In genomic region chr2:224584768-224585204, GRCh38 we compare ENCODE assay signal across 8 cellular contexts. TPM values are rescaled to one million over a fixed set of nuclear protein-coding genes. Genes with fewer than 3 reads are reported as not detected.
DNase-seq lines count a peak whose midpoint lies in the region; ATAC-seq and TF ChIP-seq lines count a peak whose summit lies in the region.

No MANE protein-coding gene starts in this region.

- CTCF ChIA-PET in CD8-positive, alpha-beta memory T cell (lab: Charles Lee) = interaction anchor here (1.3 kb wide), 1 partner anchor 824 kb away, joined by 3 read pairs; no protein-coding TSS in a partner anchor

- peak overlapping the region; percentile 82 to 98 (median 94) for H3K4me3 Mint-ChIP-seq in CD8-positive, alpha-beta memory T cell
- H3K4me3 Mint-ChIP-seq in T-helper 17 cell = peak overlapping the region; percentile 94

- no peaks in the 10 kb centered on the region for H3K9me3 ChIP-seq in CD8-positive, alpha-beta memory T cell (ENCODE audit: low read length)
- no peaks in the 10 kb centered on the region for H3K9me3 ChIP-seq in T-helper 17 cell (ENCODE audit: control insufficient read depth, low read length, poor library complexity, severe bottlenecking)
- no peaks in the 10 kb centered on the region for H3K9me3 ChIP-seq in iPS-15b (ENCODE audit: control insufficient read depth, insufficient read depth, low read length)
- no peaks in the 10 kb centered on the region for H3K9me3 ChIP-seq in smooth muscle cell (replicated peaks; ENCODE audit: low read depth)

- no peak overlapping the region for H3K9ac ChIP-seq in iPS-15b (ENCODE audit: low read depth, low read length)
- H3K9ac ChIP-seq in smooth muscle cell (ENCODE audit: low read depth) = peak overlapping the region; percentile 97

- WGBS in smooth muscle cell (ENCODE audit: low lambda C conversion rate) = 0% methylated on average over 16 of the region's 67 CpGs

- no peaks in the 10 kb centered on the region for H3K9me3 Mint-ChIP-seq in CD8-positive, alpha-beta memory T cell

- H3F3A ChIP-seq in smooth muscle cell (ENCODE audit: low read depth) = no peaks in the 10 kb centered on the region

- peaks cover 44% of the 10 kb centered on the region for H3K4me1 ChIP-seq in CD8-positive, alpha-beta memory T cell (ENCODE audit: insufficient read depth, low read length)
- peaks cover 8% of the 10 kb centered on the region for H3K4me1 ChIP-seq in iPS-15b (ENCODE audit: control insufficient read depth, insufficient read depth, low read length)
- peaks cover 20% of the 10 kb centered on the region for H3K4me1 ChIP-seq in smooth muscle cell (ENCODE audit: low read depth)

- peaks cover 47% of the 10 kb centered on the region for H4K20me1 ChIP-seq in smooth muscle cell (ENCODE audit: low read depth)

- DNase-seq in CD8-positive, alpha-beta memory T cell = peak; percentile 48 to 78 (median 55)
- DNase-seq in T-helper 17 cell (peak; percentile 42 to 49 (median 49)), anterior cingulate cortex (lab: John Stamatoyannopoulos, UW) (peak in 30 of 58 donors; percentile 11 to 75 (median 40)), smooth muscle cell (lab: John Stamatoyannopoulos, UW; ENCODE audit: unreplicated experiment) (peak; percentile 55), NCI-H446 treated with DMSO at 0.1 percent for 48 hours (lab: John Stamatoyannopoulos, UW) (no peak)

- H3K27me3 Mint-ChIP-seq in CD8-positive, alpha-beta memory T cell = no peaks in the 10 kb centered on the region
- no peaks in the 10 kb centered on the region for H3K27me3 Mint-ChIP-seq in T-helper 17 cell

- POLR2A ChIA-PET in CD8-positive, alpha-beta memory T cell (lab: Charles Lee) = interaction anchor here (1.0 to 1.6 kb wide), 2 partner anchors 10 to 824 kb away, joined by 3 to 5 read pairs; no protein-coding TSS in a partner anchor

- peaks cover 43 to 55% (median 51%) of the 10 kb centered on the region in 3 donors for H3K4me1 Mint-ChIP-seq in CD8-positive, alpha-beta memory T cell
- peaks cover 19% of the 10 kb centered on the region for H3K4me1 Mint-ChIP-seq in T-helper 17 cell

- H3K36me3 Mint-ChIP-seq in CD8-positive, alpha-beta memory T cell = peaks cover 0 to 33% (median 5%) of the 10 kb centered on the region in 3 donors
- no peaks in the 10 kb centered on the region for H3K36me3 Mint-ChIP-seq in T-helper 17 cell (ENCODE audit: low read depth)

- H3K27ac Mint-ChIP-seq in CD8-positive, alpha-beta memory T cell = peak overlapping the region; percentile 86 to 97 (median 92)
- peak overlapping the region; percentile 88 for H3K27ac Mint-ChIP-seq in T-helper 17 cell

- peaks cover 47% of the 10 kb centered on the region for H3K79me2 ChIP-seq in smooth muscle cell (ENCODE audit: low read depth)

- TF ChIP-seq CTCF in smooth muscle cell (IDR thresholded peaks at IDR 0.05; ENCODE audit: borderline replicate concordance, insufficient read depth, poor library complexity, severe bottlenecking) = no peak

- H3K36me3 ChIP-seq in CD8-positive, alpha-beta memory T cell (ENCODE audit: insufficient read depth, low read length) = no peaks in the 10 kb centered on the region
- H3K36me3 ChIP-seq in iPS-15b (ENCODE audit: control insufficient read depth, insufficient read depth, low read length) = no peaks in the 10 kb centered on the region
- no peaks in the 10 kb centered on the region for H3K36me3 ChIP-seq in smooth muscle cell (ENCODE audit: low read depth)

- no peak overlapping the region for H3K4me3 ChIP-seq in CD8-positive, alpha-beta memory T cell (ENCODE audit: low read length)
- H3K4me3 ChIP-seq in iPS-15b (ENCODE audit: low read depth, low read length) = peak overlapping the region; percentile 93
- peak overlapping the region; percentile 88 for H3K4me3 ChIP-seq in smooth muscle cell

- H2AFZ ChIP-seq in smooth muscle cell (ENCODE audit: low read depth) = no peak overlapping the region

- ATAC-seq in GM19351 (IDR thresholded peaks at IDR 0.05; ENCODE audit: unreplicated experiment) (peak; percentile 31), HG03439 (IDR thresholded peaks at IDR 0.05; ENCODE audit: unreplicated experiment) (peak; percentile 30), T-helper 17 cell (peak; percentile 28)

- H3K4me2 ChIP-seq in smooth muscle cell = peak overlapping the region; percentile 81

- H3K27me3 ChIP-seq in CD8-positive, alpha-beta memory T cell (ENCODE audit: insufficient read depth, low read length, poor library complexity, severe bottlenecking) = no peaks in the 10 kb centered on the region
- H3K27me3 ChIP-seq in iPS-15b (ENCODE audit: control insufficient read depth, insufficient read depth, low read length) (no peaks in the 10 kb centered on the region), smooth muscle cell (ENCODE audit: low read depth) (no peaks in the 10 kb centered on the region)

- peak overlapping the region; percentile 54 for H3K27ac ChIP-seq in CD8-positive, alpha-beta memory T cell (ENCODE audit: low read depth, low read length)
- peak overlapping the region; percentile 88 for H3K27ac ChIP-seq in smooth muscle cell (ENCODE audit: low read depth)

RNA-seq across cellular contexts. Expression of gene CUL3, which starts 0.4 kb away (rescaled TPM):
- 100 to 1,000 TPM; 100 to 104 TPM for total RNA-seq in CD8-positive, alpha-beta memory T cell
- 58.1 TPM for polyA plus RNA-seq in CD8-positive, alpha-beta memory T cell
- total RNA-seq in T-helper 17 cell (10 to 100 TPM; 94.8 to 99.7 TPM), smooth muscle cell (95.0 and 109 TPM in 2 replicates)
- polyA plus RNA-seq in smooth muscle cell = 63.4 and 65.8 TPM in 2 replicates
